1 cellular context compared by ENCODE assay signal in the genomic region with DNA sequence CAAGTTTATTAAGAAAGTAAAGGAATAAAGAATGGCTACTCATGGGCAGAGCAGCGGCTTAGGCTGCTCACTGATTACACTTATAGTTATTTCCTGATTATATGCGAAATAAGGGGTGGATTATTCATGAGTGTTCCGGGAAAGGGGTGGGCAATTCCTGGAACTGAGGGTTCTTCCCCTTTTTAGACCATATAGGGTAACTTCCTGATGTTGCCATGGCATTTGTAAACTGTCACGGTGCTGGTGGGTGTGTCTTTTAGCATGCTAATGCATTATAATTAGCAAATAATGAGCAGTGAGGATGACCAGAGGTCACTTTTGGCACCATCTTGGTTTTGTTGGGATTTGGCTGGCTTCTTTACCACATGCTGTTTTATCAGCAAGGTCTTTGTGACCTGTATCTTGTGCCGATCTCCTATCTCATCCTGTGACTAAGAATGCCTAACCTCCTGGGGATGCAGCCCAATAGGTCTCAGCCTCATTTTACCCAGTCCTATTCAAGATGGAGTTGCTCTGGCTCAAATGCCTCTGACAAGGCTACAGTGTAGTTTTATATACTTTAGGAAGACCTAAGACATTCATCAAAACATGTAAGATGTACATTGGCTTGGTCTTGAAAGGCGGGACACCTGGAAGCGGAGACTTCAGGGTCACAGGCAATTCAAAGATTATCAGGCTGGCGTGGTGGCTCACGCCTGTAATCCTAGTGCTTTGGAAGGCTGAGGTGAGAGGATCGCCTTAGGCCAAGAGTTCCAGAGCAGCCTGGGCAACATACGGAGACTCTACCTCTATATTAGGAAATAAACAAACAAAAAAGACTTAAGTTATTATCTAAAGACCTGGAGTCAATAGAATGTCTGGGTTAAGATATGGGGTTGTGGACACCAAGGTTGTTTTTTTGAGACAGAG.
A peak's percentile ranks its signal among the peaks of the same experiment; 100 is the strongest.
TF ChIP-seq lines count a peak whose summit lies in the region.

No MANE protein-coding gene starts in this region.

TF ChIP-seq in GM12878, 131 proteins besides CTCF, POLR2A, EP300 and RAD21:
- TF ChIP-seq, protein P1, sequence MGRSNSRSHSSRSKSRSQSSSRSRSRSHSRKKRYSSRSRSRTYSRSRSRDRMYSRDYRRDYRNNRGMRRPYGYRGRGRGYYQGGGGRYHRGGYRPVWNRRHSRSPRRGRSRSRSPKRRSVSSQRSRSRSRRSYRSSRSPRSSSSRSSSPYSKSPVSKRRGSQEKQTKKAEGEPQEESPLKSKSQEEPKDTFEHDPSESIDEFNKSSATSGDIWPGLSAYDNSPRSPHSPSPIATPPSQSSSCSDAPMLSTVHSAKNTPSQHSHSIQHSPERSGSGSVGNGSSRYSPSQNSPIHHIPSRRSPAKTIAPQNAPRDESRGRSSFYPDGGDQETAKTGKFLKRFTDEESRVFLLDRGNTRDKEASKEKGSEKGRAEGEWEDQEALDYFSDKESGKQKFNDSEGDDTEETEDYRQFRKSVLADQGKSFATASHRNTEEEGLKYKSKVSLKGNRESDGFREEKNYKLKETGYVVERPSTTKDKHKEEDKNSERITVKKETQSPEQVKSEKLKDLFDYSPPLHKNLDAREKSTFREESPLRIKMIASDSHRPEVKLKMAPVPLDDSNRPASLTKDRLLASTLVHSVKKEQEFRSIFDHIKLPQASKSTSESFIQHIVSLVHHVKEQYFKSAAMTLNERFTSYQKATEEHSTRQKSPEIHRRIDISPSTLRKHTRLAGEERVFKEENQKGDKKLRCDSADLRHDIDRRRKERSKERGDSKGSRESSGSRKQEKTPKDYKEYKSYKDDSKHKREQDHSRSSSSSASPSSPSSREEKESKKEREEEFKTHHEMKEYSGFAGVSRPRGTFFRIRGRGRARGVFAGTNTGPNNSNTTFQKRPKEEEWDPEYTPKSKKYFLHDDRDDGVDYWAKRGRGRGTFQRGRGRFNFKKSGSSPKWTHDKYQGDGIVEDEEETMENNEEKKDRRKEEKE (IDR thresholded peaks at IDR 0.05): no peak
- TF ChIP-seq SUZ12 (IDR thresholded peaks at IDR 0.05; ENCODE audit: unreplicated experiment) (no peak), SRF (IDR thresholded peaks at IDR 0.05; ENCODE audit: low read depth in 2 of 2, low read length in 2 of 2) (0 out of 4 replicates have a peak, but pooled peaks of 1 of the 2 experiments have one; percentile 53), SMAD1 (IDR thresholded peaks at IDR 0.05; ENCODE audit: low read depth, partially characterized antibody) (no peak)
- TF ChIP-seq, protein P2, sequence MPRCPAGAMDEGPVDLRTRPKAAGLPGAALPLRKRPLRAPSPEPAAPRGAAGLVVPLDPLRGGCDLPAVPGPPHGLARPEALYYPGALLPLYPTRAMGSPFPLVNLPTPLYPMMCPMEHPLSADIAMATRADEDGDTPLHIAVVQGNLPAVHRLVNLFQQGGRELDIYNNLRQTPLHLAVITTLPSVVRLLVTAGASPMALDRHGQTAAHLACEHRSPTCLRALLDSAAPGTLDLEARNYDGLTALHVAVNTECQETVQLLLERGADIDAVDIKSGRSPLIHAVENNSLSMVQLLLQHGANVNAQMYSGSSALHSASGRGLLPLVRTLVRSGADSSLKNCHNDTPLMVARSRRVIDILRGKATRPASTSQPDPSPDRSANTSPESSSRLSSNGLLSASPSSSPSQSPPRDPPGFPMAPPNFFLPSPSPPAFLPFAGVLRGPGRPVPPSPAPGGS (IDR thresholded peaks at IDR 0.05; ENCODE audit: borderline replicate concordance, insufficient read depth, low read depth, low read length, poor library complexity, severe bottlenecking): no peak
- TF ChIP-seq, protein P3, sequence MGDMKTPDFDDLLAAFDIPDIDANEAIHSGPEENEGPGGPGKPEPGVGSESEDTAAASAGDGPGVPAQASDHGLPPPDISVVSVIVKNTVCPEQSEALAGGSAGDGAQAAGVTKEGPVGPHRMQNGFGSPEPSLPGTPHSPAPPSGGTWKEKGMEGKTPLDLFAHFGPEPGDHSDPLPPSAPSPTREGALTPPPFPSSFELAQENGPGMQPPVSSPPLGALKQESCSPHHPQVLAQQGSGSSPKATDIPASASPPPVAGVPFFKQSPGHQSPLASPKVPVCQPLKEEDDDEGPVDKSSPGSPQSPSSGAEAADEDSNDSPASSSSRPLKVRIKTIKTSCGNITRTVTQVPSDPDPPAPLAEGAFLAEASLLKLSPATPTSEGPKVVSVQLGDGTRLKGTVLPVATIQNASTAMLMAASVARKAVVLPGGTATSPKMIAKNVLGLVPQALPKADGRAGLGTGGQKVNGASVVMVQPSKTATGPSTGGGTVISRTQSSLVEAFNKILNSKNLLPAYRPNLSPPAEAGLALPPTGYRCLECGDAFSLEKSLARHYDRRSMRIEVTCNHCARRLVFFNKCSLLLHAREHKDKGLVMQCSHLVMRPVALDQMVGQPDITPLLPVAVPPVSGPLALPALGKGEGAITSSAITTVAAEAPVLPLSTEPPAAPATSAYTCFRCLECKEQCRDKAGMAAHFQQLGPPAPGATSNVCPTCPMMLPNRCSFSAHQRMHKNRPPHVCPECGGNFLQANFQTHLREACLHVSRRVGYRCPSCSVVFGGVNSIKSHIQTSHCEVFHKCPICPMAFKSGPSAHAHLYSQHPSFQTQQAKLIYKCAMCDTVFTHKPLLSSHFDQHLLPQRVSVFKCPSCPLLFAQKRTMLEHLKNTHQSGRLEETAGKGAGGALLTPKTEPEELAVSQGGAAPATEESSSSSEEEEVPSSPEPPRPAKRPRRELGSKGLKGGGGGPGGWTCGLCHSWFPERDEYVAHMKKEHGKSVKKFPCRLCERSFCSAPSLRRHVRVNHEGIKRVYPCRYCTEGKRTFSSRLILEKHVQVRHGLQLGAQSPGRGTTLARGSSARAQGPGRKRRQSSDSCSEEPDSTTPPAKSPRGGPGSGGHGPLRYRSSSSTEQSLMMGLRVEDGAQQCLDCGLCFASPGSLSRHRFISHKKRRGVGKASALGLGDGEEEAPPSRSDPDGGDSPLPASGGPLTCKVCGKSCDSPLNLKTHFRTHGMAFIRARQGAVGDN (IDR thresholded peaks at IDR 0.05): no peak
TF ChIP-seq in GM12878: peak in this region for 1.
